1 cellular context compared by ENCODE assay signal in the genomic region with DNA sequence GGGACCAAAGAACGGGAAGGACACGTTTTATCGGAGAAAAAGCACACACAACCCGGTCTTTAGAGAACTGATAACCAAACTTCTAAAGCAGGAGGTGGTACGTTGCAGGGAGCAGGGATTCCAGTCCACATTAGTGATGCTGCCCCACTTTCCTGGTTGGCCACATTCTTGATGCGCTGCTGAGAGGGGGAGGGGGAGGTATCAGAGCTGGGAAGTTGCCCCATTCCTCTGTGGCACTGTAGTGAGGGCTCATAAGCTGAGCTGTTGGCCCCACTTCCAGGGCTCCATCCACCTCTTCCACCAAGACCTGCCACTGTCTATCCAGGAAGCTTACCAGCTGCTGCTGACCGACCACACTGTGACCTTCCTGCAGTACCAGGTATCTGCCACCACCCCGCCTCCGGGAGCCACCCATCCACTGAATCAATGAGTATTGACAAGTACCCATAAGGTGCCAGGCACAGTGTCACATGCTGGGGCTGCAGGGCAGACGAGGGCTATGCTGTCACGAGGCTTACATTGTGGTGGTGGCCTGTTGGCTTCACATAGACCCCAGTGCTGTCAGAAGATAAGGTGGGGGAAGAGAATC.
TF ChIP-seq lines count a peak whose summit lies in the region.

No MANE protein-coding gene starts in this region.

TF ChIP-seq in H1, 55 proteins besides CTCF, POLR2A, EP300 and RAD21:
- TF ChIP-seq CREB1 (IDR thresholded peaks at IDR 0.05) (no peak), TAF1 (IDR thresholded peaks at IDR 0.05; ENCODE audit: low read depth, low read length) (0 out of 2 replicates have a peak, but pooled peaks have one; percentile 19), TEAD4 (IDR thresholded peaks at IDR 0.05; ENCODE audit: low read depth, low read length) (0 out of 2 replicates have a peak, but pooled peaks have one; percentile 16)
